Comparison of ENCODE assay signal across 22 cellular contexts in genomic region chr1:37761416-37762095, GRCh38. TPM values are rescaled to one million over a fixed set of nuclear protein-coding genes. Genes with fewer than 3 reads are reported as not detected.
"Had no signal": no experiment of that assay in that cellular context is flagged by ENCODE, and none has a peak within 500 bp of the region (broad histone marks: within the 10 kb centered on the region; RNA-seq: fewer than 3 reads in every experiment).

No MANE protein-coding gene starts in this region.

- H3K9me3 ChIP-seq: esophagus squamous epithelium, gastroesophageal sphincter, neutrophil, ovary, right atrium auricular region, sigmoid colon, suprapubic skin, thyroid gland had no signal

- H3K36me3 ChIP-seq: esophagus squamous epithelium, gastroesophageal sphincter, neutrophil, ovary, right atrium auricular region, sigmoid colon, suprapubic skin, thyroid gland had no signal

- H3K4me3 ChIP-seq: esophagus squamous epithelium, gastroesophageal sphincter, ovary, right atrium auricular region, sigmoid colon, skin epidermis, suprapubic skin, thyroid gland had no signal

- DNase-seq: esophagus squamous epithelium; foreskin fibroblast; glutamatergic neuron; immature natural killer cell; left cardiac atrium; left ventricle myocardium superior; mesendoderm; naive thymus-derived CD4-positive, alpha-beta T cell; nephron progenitor cell; ovary; sigmoid colon; stimulated activated CD4-positive, alpha-beta T cell treated with anti-CD3 and anti-CD28 coated beads, Interleukin-12 subunit alpha, Interleukin-12 subunit beta, amount 100 ng/mL, for 4 hours; stimulated activated naive CD8-positive, alpha-beta T cell treated with anti-CD3 and anti-CD28 coated beads, Interleukin-15, Interleukin-2, amounts not matched to agents 100 U/mL and 50 U/mL, for 24 hours; thyroid gland had no signal

- H3K27ac ChIP-seq: esophagus squamous epithelium, gastroesophageal sphincter, neutrophil, ovary, right atrium auricular region, sigmoid colon, skin epidermis, suprapubic skin, thyroid gland had no signal

- H3K4me1 ChIP-seq: gastroesophageal sphincter, sigmoid colon, thyroid gland had no signal

- ATAC-seq: gastroesophageal sphincter; left cardiac atrium; left ventricle myocardium superior; naive thymus-derived CD4-positive, alpha-beta T cell; stimulated activated naive CD8-positive, alpha-beta T cell treated with anti-CD3 and anti-CD28 coated beads, Interleukin-15, Interleukin-2, amounts not matched to agents 100 U/mL and 50 U/mL, for 24 hours had no signal

- H3K27me3 ChIP-seq: ovary had no signal

RNA-seq across cellular contexts. Expression of gene EPHA10, which starts 3.4 kb away (rescaled TPM):
- total RNA-seq: lung microvascular endothelial cell, mononuclear cell had no signal
- polyA plus RNA-seq: immature natural killer cell; keratinocyte; naive thymus-derived CD4-positive, alpha-beta T cell had no signal
